1 cellular context compared by ENCODE assay signal in the genomic region with DNA sequence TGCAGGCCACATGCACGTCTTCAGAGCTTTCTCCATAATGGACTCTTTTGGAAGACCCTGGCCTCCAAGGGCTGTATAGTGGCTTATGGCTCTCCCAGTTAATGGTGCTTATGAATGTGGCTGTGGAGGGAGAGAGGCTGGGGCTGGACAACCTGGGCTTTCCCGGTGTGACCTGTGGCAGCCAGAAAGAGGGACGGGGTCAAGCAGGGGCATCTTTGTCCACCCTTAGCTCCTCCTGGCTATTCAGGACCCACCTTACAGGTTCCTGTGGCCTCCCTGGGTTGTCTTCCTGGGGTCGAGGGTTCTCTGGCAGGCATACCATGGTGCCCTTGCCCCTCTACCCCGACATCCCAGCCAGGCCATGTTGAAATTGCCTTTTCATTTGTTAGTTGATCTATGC.
TF ChIP-seq lines count a peak whose summit lies in the region.

No MANE protein-coding gene starts in this region.

TF ChIP-seq in IMR-90, 13 proteins besides CTCF, POLR2A, EP300 and RAD21 (continued from another document):
- TF ChIP-seq, protein P1, sequence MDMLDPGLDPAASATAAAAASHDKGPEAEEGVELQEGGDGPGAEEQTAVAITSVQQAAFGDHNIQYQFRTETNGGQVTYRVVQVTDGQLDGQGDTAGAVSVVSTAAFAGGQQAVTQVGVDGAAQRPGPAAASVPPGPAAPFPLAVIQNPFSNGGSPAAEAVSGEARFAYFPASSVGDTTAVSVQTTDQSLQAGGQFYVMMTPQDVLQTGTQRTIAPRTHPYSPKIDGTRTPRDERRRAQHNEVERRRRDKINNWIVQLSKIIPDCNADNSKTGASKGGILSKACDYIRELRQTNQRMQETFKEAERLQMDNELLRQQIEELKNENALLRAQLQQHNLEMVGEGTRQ (IDR thresholded peaks at IDR 0.05; ENCODE audit: low read depth, low read length) = no peak
